ENCODE assay signal across 32 cellular contexts in the genomic region with DNA sequence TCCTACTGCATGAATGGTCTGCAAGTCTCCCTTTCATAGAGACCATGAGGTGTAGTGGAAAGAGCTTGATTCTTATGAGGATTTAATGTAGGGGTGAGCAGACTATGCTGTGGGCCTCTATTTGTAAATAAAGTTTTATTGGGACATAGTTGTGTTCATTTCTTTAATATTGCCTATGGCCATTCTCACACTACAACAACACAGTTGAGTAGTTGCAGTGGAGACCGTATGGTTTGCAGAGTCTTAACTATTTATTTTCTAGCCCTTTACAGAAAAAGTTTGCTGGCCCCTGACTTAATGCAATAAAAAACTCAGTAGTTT.
DNase-seq lines count a peak whose midpoint lies in the region; ATAC-seq and TF ChIP-seq lines count a peak whose summit lies in the region.
"Had no signal": no experiment of that assay in that cellular context is flagged by ENCODE, and none has a peak within 500 bp of the region (broad histone marks: within the 10 kb centered on the region; RNA-seq: fewer than 3 reads in every experiment).

No MANE protein-coding gene starts in this region.

- H4K20me1 ChIP-seq in PC-3 (ENCODE audit: low read length) (no peaks in the 10 kb centered on the region), mammary epithelial cell (ENCODE audit: insufficient read depth, low read length) (no peaks in the 10 kb centered on the region)

- peak overlapping the region; percentile 40 for H3K27ac Mint-ChIP-seq in HFFc6
- H3K27ac Mint-ChIP-seq in osteocyte (ENCODE audit: unreplicated experiment) = peak overlapping the region; percentile 64
- H3K27ac Mint-ChIP-seq: activated naive CD4-positive, alpha-beta T cell treated with anti-CD3 and anti-CD28 coated beads for 36 hours; CD14-positive monocyte had no signal

- ATAC-seq in PC-3 = peak; percentile 18
- ATAC-seq: gastroesophageal sphincter had no signal

- H3K36me3 ChIP-seq in PC-3 (ENCODE audit: low read depth, low read length) = 0 out of 2 replicates have a peak, but pooled peaks cover 8% of the 10 kb centered on the region
- peaks cover 4% of the 10 kb centered on the region for H3K36me3 ChIP-seq in mammary epithelial cell (ENCODE audit: insufficient read depth, low read length)
- H3K36me3 ChIP-seq in adrenal gland (replicated peaks in 1 of 2) = no peaks in the 10 kb centered on the region
- H3K36me3 ChIP-seq: gastroesophageal sphincter had no signal

- peaks cover 61% of the 10 kb centered on the region for H3K4me1 Mint-ChIP-seq in HFFc6 (ENCODE audit: low read depth)
- peaks cover 34% of the 10 kb centered on the region for H3K4me1 Mint-ChIP-seq in osteocyte (ENCODE audit: unreplicated experiment)

- TF ChIP-seq CTCF in HFFc6 (IDR thresholded peaks at IDR 0.05) (no peak), PC-3 (conservative IDR thresholded peaks at IDR 0.05; ENCODE audit: low read depth, low read length) (no peak), mammary epithelial cell (conservative IDR thresholded peaks at IDR 0.05 in 1 of 2, IDR thresholded peaks at IDR 0.05 in 1 of 2; ENCODE audit: extremely low read depth in 1 of 2, insufficient read depth in 1 of 2, low read depth in 1 of 2, low read length in 2 of 2) (no peak), osteocyte (IDR thresholded peaks at IDR 0.05) (no peak), adrenal gland (IDR thresholded peaks at IDR 0.05) (no peak)

- H3K27ac ChIP-seq in PC-3 (ENCODE audit: low read length) (peak overlapping the region; percentile 73), mammary epithelial cell (ENCODE audit: insufficient read depth, low read depth, low read length) (peak overlapping the region; percentile 71), adrenal gland (no peak overlapping the region)
- H3K27ac ChIP-seq: gastroesophageal sphincter, hepatocyte, parathyroid adenoma, SK-N-MC, suprapubic skin had no signal

- in situ Hi-C loops in mammary epithelial cell (cut with MboI; ENCODE audit: low sequenced_read_pairs in 2 of 2) = no loop called here

- DNase-seq in HFFc6 (peak; percentile 39), PC-3 (no peak), mammary epithelial cell (no peak), osteocyte (ENCODE audit: extremely low spot score, unreplicated experiment) (no peak), SIG-M5 (lab: John Stamatoyannopoulos, UW) (no peak), NCI-H2227 treated with DMSO at 0.1 percent for 48 hours (lab: John Stamatoyannopoulos, UW) (no peak), adrenal gland (no peak), NCI-H2081 (lab: John Stamatoyannopoulos, UW) (no peak)
- DNase-seq: activated CD4-positive, alpha-beta T cell treated with anti-CD3 and anti-CD28 coated beads, Interleukin-2, amount 50 U/mL, for 48 hours; activated CD4-positive, CD25-positive, alpha-beta regulatory T cell treated with anti-CD3 and anti-CD28 coated beads, Interleukin-2, amount 50 U/mL, for 72 hours; activated CD8-positive, alpha-beta memory T cell treated with anti-CD3 and anti-CD28 coated beads, Interleukin-2, amount 50 U/mL, for 4 hours; activated naive CD4-positive, alpha-beta T cell treated with anti-CD3 and anti-CD28 coated beads for 36 hours; Caco-2; DMS79 treated with DMSO at 0.1 percent for 48 hours; GOT3; KG1; MM.1S; NCI-H1105 treated with DMSO at 0.1 percent for 48 hours; NCI-H1930; retina; small intestine; stimulated activated naive CD4-positive, alpha-beta T cell treated with Interleukin-2 at 50 U/mL for 16 hours; T-helper 2 cell had no signal

- H3K4me3 Mint-ChIP-seq in HFFc6 = no peak overlapping the region
- no peak overlapping the region for H3K4me3 Mint-ChIP-seq in osteocyte (ENCODE audit: unreplicated experiment)
- H3K4me3 Mint-ChIP-seq: activated naive CD4-positive, alpha-beta T cell treated with anti-CD3 and anti-CD28 coated beads for 36 hours; brain; CD14-positive monocyte; neural crest cell had no signal

- CTCF ChIA-PET in PC-3 (lab: Charles Lee) (no interaction called here), mammary epithelial cell (lab: Charles Lee; ENCODE audit: low non-redundant PET) (no interaction called here)

- intact Hi-C loops in PC-3 (cut with micrococcal nuclease) = loop anchor here (1.0 kb wide), 2 partner anchors 7 to 27 kb away; no protein-coding TSS in a partner anchor
- intact Hi-C loops in mammary epithelial cell (cut with micrococcal nuclease) = no loop called here
- intact Hi-C loops in adrenal gland (cut with DNase I) = no loop called here

- peaks cover 31% of the 10 kb centered on the region for H3K79me2 ChIP-seq in PC-3 (ENCODE audit: low read length)
- H3K79me2 ChIP-seq in mammary epithelial cell (ENCODE audit: insufficient read depth, low read length) = peaks cover 29% of the 10 kb centered on the region

- H3K9ac ChIP-seq in PC-3 (ENCODE audit: low read length) (no peak overlapping the region), mammary epithelial cell (ENCODE audit: insufficient read depth, low read length) (no peak overlapping the region)
- H3K9ac ChIP-seq: parathyroid adenoma had no signal

- no peak for TF ChIP-seq POLR2A in adrenal gland (IDR thresholded peaks at IDR 0.05)

- H3K36me3 Mint-ChIP-seq in HFFc6 (ENCODE audit: low read depth) = peaks cover 38% of the 10 kb centered on the region
- peaks cover 6% of the 10 kb centered on the region for H3K36me3 Mint-ChIP-seq in osteocyte (ENCODE audit: unreplicated experiment)

- BruUV-seq in PC-3 (replicated peaks; lab: Mats Ljungman, UMichigan) = no TSS peak
- no TSS peak for BruUV-seq in mammary epithelial cell (replicated peaks; lab: Mats Ljungman, UMichigan)

- POLR2A ChIA-PET in PC-3 (lab: Charles Lee; ENCODE audit: unreplicated experiment) = interaction anchor here (0.6 kb wide), 1 partner anchor 57 kb away, joined by 3 read pairs; no protein-coding TSS in a partner anchor

- dilution Hi-C loops in mammary epithelial cell (cut with HindIII; ENCODE audit: low sequenced_read_pairs) = no loop called here

- H3K4me2 ChIP-seq in PC-3 (ENCODE audit: low read length) (peak overlapping the region; percentile 71), mammary epithelial cell (ENCODE audit: insufficient read depth, low read depth, low read length) (peak overlapping the region; percentile 3)
- H3K4me2 ChIP-seq: hepatocyte had no signal

- no peaks in the 10 kb centered on the region for H3K9me3 ChIP-seq in PC-3 (ENCODE audit: low read length)
- H3K9me3 ChIP-seq in mammary epithelial cell (replicated peaks; ENCODE audit: insufficient read depth, low read length) = no peaks in the 10 kb centered on the region
- H3K9me3 ChIP-seq in adrenal gland (replicated peaks in 1 of 3) = no peaks in the 10 kb centered on the region
- H3K9me3 ChIP-seq: Caco-2, gastroesophageal sphincter, suprapubic skin had no signal

- H3K9me2 ChIP-seq in PC-3 (replicated peaks; ENCODE audit: low read length) = no peaks in the 10 kb centered on the region

- peaks cover 22% of the 10 kb centered on the region for H3F3A ChIP-seq in PC-3 (ENCODE audit: low read length, unreplicated experiment)

- H3K9me3 Mint-ChIP-seq in HFFc6 (no peaks in the 10 kb centered on the region), osteocyte (ENCODE audit: unreplicated experiment) (no peaks in the 10 kb centered on the region)
- H3K9me3 Mint-ChIP-seq: activated naive CD4-positive, alpha-beta T cell treated with anti-CD3 and anti-CD28 coated beads for 36 hours; brain; CD14-positive monocyte; neural crest cell had no signal

- peaks cover 43% of the 10 kb centered on the region for H3K4me1 ChIP-seq in PC-3 (ENCODE audit: insufficient read depth, low read length)
- peaks cover 17% of the 10 kb centered on the region for H3K4me1 ChIP-seq in mammary epithelial cell (ENCODE audit: insufficient read depth, low read length)
- H3K4me1 ChIP-seq in adrenal gland (replicated peaks in 1 of 2) = peaks cover 0 to 7% of the 10 kb centered on the region in 2 donors
- H3K4me1 ChIP-seq: parathyroid adenoma, suprapubic skin had no signal

- H3K4me3 ChIP-seq in PC-3 (ENCODE audit: low read length) = 0 out of 2 replicates have a peak overlapping the region, but pooled peaks have one; percentile 17
- H3K4me3 ChIP-seq in mammary epithelial cell (replicated peaks in 1 of 3; ENCODE audit: insufficient read depth in 1 of 3, low read depth in 2 of 3, low read length in 3 of 3) = no peak overlapping the region
- no peak overlapping the region for H3K4me3 ChIP-seq in adrenal gland
- H3K4me3 ChIP-seq: gastroesophageal sphincter, hepatocyte, lung, SK-N-MC, suprapubic skin had no signal

- H3K27me3 ChIP-seq in PC-3 (ENCODE audit: low read length) (no peaks in the 10 kb centered on the region), mammary epithelial cell (ENCODE audit: insufficient read depth, low read length) (no peaks in the 10 kb centered on the region), adrenal gland (no peaks in the 10 kb centered on the region)
- H3K27me3 ChIP-seq: gastroesophageal sphincter, hepatocyte, suprapubic skin had no signal

- H2AFZ ChIP-seq in PC-3 (ENCODE audit: low read length) = no peak overlapping the region
- no peak overlapping the region for H2AFZ ChIP-seq in mammary epithelial cell (ENCODE audit: low read depth, low read length)
- H2AFZ ChIP-seq: hepatocyte, parathyroid adenoma had no signal

- H3K27me3 Mint-ChIP-seq in HFFc6 (ENCODE audit: insufficient read depth) (peaks cover 3% of the 10 kb centered on the region; the same call in 1 of the 2 replicates), osteocyte (ENCODE audit: unreplicated experiment) (no peaks in the 10 kb centered on the region)
- H3K27me3 Mint-ChIP-seq: brain had no signal

- 100% methylated on average over 1 of the region's 1 CpG for WGBS in mammary epithelial cell (ENCODE audit: low coverage, missing lambda C conversion rate)
- 84 to 100% (median 90%) methylated on average over 1 of the region's 1 CpG for WGBS in adrenal gland, 4 donors

Comparison
In these comparisons a context has a peak if more than half of its experiments do, and no peak if none do; other contexts are left out.
1. H3K27ac ChIP-seq: peak in PC-3 (single experiment) and mammary epithelial cell (single experiment); none in adrenal gland (0 of 5).